In genomic region chr18:13387856-13388548, GRCh38 we compare ENCODE assay signal across 16 cellular contexts.
A peak's percentile ranks its signal among the peaks of the same experiment; 100 is the strongest.
DNase-seq lines count a peak whose midpoint lies in the region; ATAC-seq and TF ChIP-seq lines count a peak whose summit lies in the region.
"Had no signal": no experiment of that assay in that cellular context is flagged by ENCODE, and none has a peak within 500 bp of the region (broad histone marks: within the 10 kb centered on the region; RNA-seq: fewer than 3 reads in every experiment).

No MANE protein-coding gene starts in this region.

- ATAC-seq in T-helper 17 cell (no peak), right cardiac atrium (peak in 1 of 2 donors; percentile 59)
- ATAC-seq: stimulated activated naive CD8-positive, alpha-beta T cell treated with anti-CD3 and anti-CD28 coated beads, Interleukin-15, Interleukin-2, amounts not matched to agents 100 U/mL and 50 U/mL, for 24 hours had no signal

- WGBS in right cardiac atrium = 64% methylated on average over 13 of the region's 13 CpGs
- 56% methylated on average over 13 of the region's 13 CpGs for WGBS in suprapubic skin

- peak overlapping the region; percentile 38 for H3K27ac Mint-ChIP-seq in activated CD4-positive, alpha-beta T cell treated with anti-CD3 and anti-CD28 coated beads, Interleukin-2, amount 10 ng/mL, durations not matched to agents 7 days and 5 days
- H3K27ac Mint-ChIP-seq in activated CD4-positive, alpha-beta T cell treated with anti-CD3 and anti-CD28 coated beads, Interleukin-2, amount 10 ng/mL, durations not matched to agents 24 days and 14 days = no peak overlapping the region
- peak overlapping the region; percentile 77 for H3K27ac Mint-ChIP-seq in T-helper 17 cell
- peak overlapping the region in 2 of 7 donors; percentile 17 to 82 for H3K27ac Mint-ChIP-seq in CD4-positive, alpha-beta memory T cell
- H3K27ac Mint-ChIP-seq: activated T-cell treated with anti-CD3 and anti-CD28 coated beads, Interleukin-2, amount 50 U/mL, for 24 hours had no signal

- H3K27me3 ChIP-seq in right cardiac atrium (ENCODE audit: control insufficient read depth, insufficient read depth) (no peaks in the 10 kb centered on the region), suprapubic skin (no peaks in the 10 kb centered on the region)
- no peaks in the 10 kb centered on the region for H3K27me3 ChIP-seq in CD4-positive, alpha-beta memory T cell (ENCODE audit: insufficient read depth, low read length)
- H3K27me3 ChIP-seq: dorsolateral prefrontal cortex had no signal

- CTCF ChIA-PET in activated CD4-positive, alpha-beta T cell treated with anti-CD3 and anti-CD28 coated beads, Interleukin-2, amount 10 ng/mL, durations not matched to agents 7 days and 5 days (lab: Charles Lee) = no interaction called here
- CTCF ChIA-PET in CD4-positive, alpha-beta memory T cell (lab: Charles Lee; ENCODE audit: partially characterized antibody) = no interaction called here

- peaks cover 4% of the 10 kb centered on the region for H3K4me1 Mint-ChIP-seq in activated CD4-positive, alpha-beta T cell treated with anti-CD3 and anti-CD28 coated beads, Interleukin-2, amount 10 ng/mL, durations not matched to agents 7 days and 5 days
- peaks cover 3% of the 10 kb centered on the region for H3K4me1 Mint-ChIP-seq in activated CD4-positive, alpha-beta T cell treated with anti-CD3 and anti-CD28 coated beads, Interleukin-2, amount 10 ng/mL, durations not matched to agents 24 days and 14 days
- peaks cover 45% of the 10 kb centered on the region for H3K4me1 Mint-ChIP-seq in T-helper 17 cell
- peaks cover 13 to 31% (median 29%) of the 10 kb centered on the region in 4 donors for H3K4me1 Mint-ChIP-seq in CD4-positive, alpha-beta memory T cell

- intact Hi-C loops in activated CD4-positive, alpha-beta T cell treated with anti-CD3 and anti-CD28 coated beads, Interleukin-2, amount 10 ng/mL, durations not matched to agents 24 days and 14 days (cut with micrococcal nuclease) = no loop called here
- intact Hi-C loops in right cardiac atrium (cut with DNase I) = loop anchor here in 3 of 4 donors (10.0 kb wide), 3 partner anchors 57 to 173 kb away; partner anchors contain the start of gene LDLRAD4 (in 1 of the 3)
- intact Hi-C loops in CD4-positive, alpha-beta memory T cell (cut with micrococcal nuclease) = no loop called here

- no peaks in the 10 kb centered on the region for H3K9me3 Mint-ChIP-seq in activated CD4-positive, alpha-beta T cell treated with anti-CD3 and anti-CD28 coated beads, Interleukin-2, amount 10 ng/mL, durations not matched to agents 7 days and 5 days
- peaks cover 3% of the 10 kb centered on the region for H3K9me3 Mint-ChIP-seq in activated CD4-positive, alpha-beta T cell treated with anti-CD3 and anti-CD28 coated beads, Interleukin-2, amount 10 ng/mL, durations not matched to agents 24 days and 14 days
- no peaks in the 10 kb centered on the region for H3K9me3 Mint-ChIP-seq in CD4-positive, alpha-beta memory T cell

- TF ChIP-seq POLR2A in suprapubic skin (IDR thresholded peaks at IDR 0.05) = no peak

- H3K9me3 ChIP-seq in T-helper 17 cell (ENCODE audit: control insufficient read depth, low read length, poor library complexity, severe bottlenecking) = no peaks in the 10 kb centered on the region
- no peaks in the 10 kb centered on the region for H3K9me3 ChIP-seq in right cardiac atrium (ENCODE audit: control insufficient read depth, low read length)
- no peaks in the 10 kb centered on the region for H3K9me3 ChIP-seq in suprapubic skin
- H3K9me3 ChIP-seq in CD4-positive, alpha-beta memory T cell (ENCODE audit: control insufficient read depth in 1 of 2, low read length in 2 of 2) = no peaks in the 10 kb centered on the region

- no peaks in the 10 kb centered on the region for H3K36me3 ChIP-seq in suprapubic skin
- H3K36me3 ChIP-seq in CD4-positive, alpha-beta memory T cell (ENCODE audit: insufficient read depth, low read length) = peaks cover 5% of the 10 kb centered on the region

- H3K4me3 ChIP-seq in right cardiac atrium (ENCODE audit: low read length) (no peak overlapping the region), suprapubic skin (no peak overlapping the region)
- no peak overlapping the region for H3K4me3 ChIP-seq in CD4-positive, alpha-beta memory T cell (ENCODE audit: low read length in 2 of 2)
- H3K4me3 ChIP-seq: dorsolateral prefrontal cortex had no signal

- DNase-seq in activated CD4-positive, alpha-beta T cell treated with anti-CD3 and anti-CD28 coated beads, Interleukin-2, amount 10 ng/mL, durations not matched to agents 7 days and 5 days = no peak
- DNase-seq in activated CD4-positive, alpha-beta T cell treated with anti-CD3 and anti-CD28 coated beads, Interleukin-2, amount 10 ng/mL, durations not matched to agents 24 days and 14 days = no peak
- DNase-seq in T-helper 17 cell (no peak), right cardiac atrium (peak in 1 of 3 donors; percentile 49), suprapubic skin (ENCODE audit: low spot score in 2 of 2) (peak; percentile 45 to 67), medulla oblongata (ENCODE audit: extremely low spot score) (no peak), COR-L47 (lab: John Stamatoyannopoulos, UW) (no peak)
- DNase-seq in CD4-positive, alpha-beta memory T cell = no peak
- DNase-seq: activated T-cell treated with anti-CD3 and anti-CD28 coated beads, Interleukin-2, amount 50 U/mL, for 24 hours; amygdala; DMS 273 treated with DMSO at 0.1 percent for 48 hours; foreskin fibroblast; NCI-H1417; NCI-H510A; stimulated activated naive CD8-positive, alpha-beta T cell treated with anti-CD3 and anti-CD28 coated beads, Interleukin-15, Interleukin-2, amounts not matched to agents 100 U/mL and 50 U/mL, for 24 hours had no signal

- H3K36me3 Mint-ChIP-seq in activated CD4-positive, alpha-beta T cell treated with anti-CD3 and anti-CD28 coated beads, Interleukin-2, amount 10 ng/mL, durations not matched to agents 7 days and 5 days (ENCODE audit: low read depth) = peaks cover 2% of the 10 kb centered on the region
- peaks cover 3% of the 10 kb centered on the region for H3K36me3 Mint-ChIP-seq in activated CD4-positive, alpha-beta T cell treated with anti-CD3 and anti-CD28 coated beads, Interleukin-2, amount 10 ng/mL, durations not matched to agents 24 days and 14 days (ENCODE audit: low read depth)
- no peaks in the 10 kb centered on the region for H3K36me3 Mint-ChIP-seq in T-helper 17 cell (ENCODE audit: low read depth)
- peaks cover 11 to 22% of the 10 kb centered on the region in 2 donors for H3K36me3 Mint-ChIP-seq in CD4-positive, alpha-beta memory T cell

- H3K4me3 Mint-ChIP-seq in activated CD4-positive, alpha-beta T cell treated with anti-CD3 and anti-CD28 coated beads, Interleukin-2, amount 10 ng/mL, durations not matched to agents 7 days and 5 days = no peak overlapping the region
- H3K4me3 Mint-ChIP-seq in activated CD4-positive, alpha-beta T cell treated with anti-CD3 and anti-CD28 coated beads, Interleukin-2, amount 10 ng/mL, durations not matched to agents 24 days and 14 days = no peak overlapping the region
- no peak overlapping the region for H3K4me3 Mint-ChIP-seq in T-helper 17 cell
- H3K4me3 Mint-ChIP-seq in CD4-positive, alpha-beta memory T cell = no peak overlapping the region
- H3K4me3 Mint-ChIP-seq: activated T-cell treated with anti-CD3 and anti-CD28 coated beads, Interleukin-2, amount 50 U/mL, for 24 hours had no signal

- POLR2A ChIA-PET in activated CD4-positive, alpha-beta T cell treated with anti-CD3 and anti-CD28 coated beads, Interleukin-2, amount 10 ng/mL, durations not matched to agents 7 days and 5 days (lab: Charles Lee) = no interaction called here
- POLR2A ChIA-PET in CD4-positive, alpha-beta memory T cell (lab: Charles Lee; ENCODE audit: partially characterized antibody) = interaction anchor here (1.0 kb wide), 1 partner anchor 11 kb away, joined by 3 read pairs; no protein-coding TSS in a partner anchor

- no peaks in the 10 kb centered on the region for H3K27me3 Mint-ChIP-seq in activated CD4-positive, alpha-beta T cell treated with anti-CD3 and anti-CD28 coated beads, Interleukin-2, amount 10 ng/mL, durations not matched to agents 7 days and 5 days
- no peaks in the 10 kb centered on the region for H3K27me3 Mint-ChIP-seq in activated CD4-positive, alpha-beta T cell treated with anti-CD3 and anti-CD28 coated beads, Interleukin-2, amount 10 ng/mL, durations not matched to agents 24 days and 14 days
- no peaks in the 10 kb centered on the region for H3K27me3 Mint-ChIP-seq in T-helper 17 cell
- H3K27me3 Mint-ChIP-seq in CD4-positive, alpha-beta memory T cell = no peaks in the 10 kb centered on the region
- H3K27me3 Mint-ChIP-seq: activated T-cell treated with anti-CD3 and anti-CD28 coated beads, Interleukin-2, amount 50 U/mL, for 24 hours had no signal

- H3K27ac ChIP-seq in right cardiac atrium (ENCODE audit: low read length) (peak overlapping the region; percentile 33), suprapubic skin (peak overlapping the region; percentile 26)
- H3K27ac ChIP-seq in CD4-positive, alpha-beta memory T cell (ENCODE audit: low read depth, low read length) = no peak overlapping the region
- H3K27ac ChIP-seq: dorsolateral prefrontal cortex had no signal

- no peak for TF ChIP-seq EP300 in suprapubic skin (IDR thresholded peaks at IDR 0.05)

- H3K4me1 ChIP-seq in right cardiac atrium (ENCODE audit: control insufficient read depth, insufficient read depth, low read length) (peaks cover 7% of the 10 kb centered on the region), suprapubic skin (peaks cover 21% of the 10 kb centered on the region)
- peaks cover 19% of the 10 kb centered on the region for H3K4me1 ChIP-seq in CD4-positive, alpha-beta memory T cell (ENCODE audit: insufficient read depth, low read length)

- TF ChIP-seq CTCF in suprapubic skin (IDR thresholded peaks at IDR 0.05) = no peak

Comparison
In these comparisons a context has a peak if more than half of its experiments do, and no peak if none do; other contexts are left out.
1. DNase-seq: peak in suprapubic skin (2 of 2); none in activated CD4-positive, alpha-beta T cell treated with anti-CD3 and anti-CD28 coated beads, Interleukin-2, amount 10 ng/mL, durations not matched to agents 7 days and 5 days (single experiment), activated CD4-positive, alpha-beta T cell treated with anti-CD3 and anti-CD28 coated beads, Interleukin-2, amount 10 ng/mL, durations not matched to agents 24 days and 14 days (single experiment), T-helper 17 cell (0 of 3), medulla oblongata (single experiment), COR-L47 (single experiment) and CD4-positive, alpha-beta memory T cell (0 of 5).
2. intact Hi-C loops: an anchor here in right cardiac atrium (10.0 kb wide); none called in activated CD4-positive, alpha-beta T cell treated with anti-CD3 and anti-CD28 coated beads, Interleukin-2, amount 10 ng/mL, durations not matched to agents 24 days and 14 days and CD4-positive, alpha-beta memory T cell.